In the genomic region with DNA sequence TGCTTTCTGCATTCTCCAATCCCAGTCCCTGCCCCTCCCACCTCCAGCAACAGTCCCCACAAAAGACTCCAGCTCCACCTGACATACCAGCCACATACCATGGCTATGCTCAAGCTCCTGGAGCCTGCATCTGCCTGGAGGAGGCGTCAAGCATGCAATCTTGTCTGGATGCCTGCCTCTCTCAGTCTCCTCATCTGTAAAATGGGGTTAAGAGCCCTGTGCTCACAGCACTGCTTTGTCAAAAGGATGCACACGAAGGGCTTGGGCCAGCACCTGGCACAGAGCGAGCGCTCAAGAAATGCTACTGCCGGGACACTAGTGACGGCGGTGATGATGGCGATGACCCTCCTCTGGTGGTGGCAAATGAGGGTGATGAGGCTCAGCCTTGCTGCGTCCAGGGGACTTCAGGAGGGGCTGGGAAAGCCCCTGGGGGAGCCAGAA, we compare ENCODE assay signal across 31 cellular contexts.
DNase-seq lines count a peak whose midpoint lies in the region; ATAC-seq, FAIRE-seq and TF ChIP-seq lines count a peak whose summit lies in the region.
"Had no signal": no experiment of that assay in that cellular context is flagged by ENCODE, and none has a peak within 500 bp of the region (broad histone marks: within the 10 kb centered on the region; RNA-seq: fewer than 3 reads in every experiment).

No MANE protein-coding gene starts in this region.

- POLR2A ChIA-PET in HepG2 (lab: Yijun Ruan, JAX), result no interaction called here

- H3K27me3 ChIP-seq in HepG2 (ENCODE audit: control insufficient read depth in 1 of 2, insufficient read depth in 2 of 2, low read length in 2 of 2) (peaks cover 4 to 19% of the 10 kb centered on the region in 2 experiments; a peak in 4 of 5 replicates), right lobe of liver (no peaks in the 10 kb centered on the region), neuronal stem cell (ENCODE audit: control insufficient read depth in 3 of 3, insufficient read depth in 3 of 3, low read depth in 1 of 3, low read length in 3 of 3) (peaks cover 0 to 11% (median 10%) of the 10 kb centered on the region in 3 experiments)
- H3K27me3 ChIP-seq: ascending aorta, colonic mucosa, upper lobe of right lung had no signal

- no peak overlapping the region for H2BK120ac ChIP-seq in neuronal stem cell (ENCODE audit: low read depth, low read length)

- H2BK12ac ChIP-seq in neuronal stem cell (ENCODE audit: low read length), result no peak overlapping the region

- 74% methylated on average over 9 of the region's 9 CpGs for WGBS in HepG2 (ENCODE audit: low lambda C conversion rate)
- 94% methylated on average over 3 of the region's 9 CpGs for WGBS in right lobe of liver (ENCODE audit: insufficient coverage, low coverage, low lambda C conversion rate, missing lambda C conversion rate)
- no CpG with 5 or more reads among the region's 9 CpGs for WGBS in neuronal stem cell (ENCODE audit: extremely low coverage in 2 of 2, insufficient read length in 2 of 2, insufficient replicate concordance in 1 of 2), 2 donors

- H3K9ac ChIP-seq in HepG2 (ENCODE audit: insufficient read depth, low read depth, low read length) (no peak overlapping the region), neuronal stem cell (ENCODE audit: low read depth, low read length, poor library complexity) (no peak overlapping the region)

- peak overlapping the region; percentile 27 for H3K18ac ChIP-seq in neuronal stem cell (ENCODE audit: low read length)

- H3K4me3 ChIP-seq in HepG2 (replicated peaks in 1 of 3; ENCODE audit: insufficient read depth in 1 of 3, low read depth in 2 of 3, low read length in 3 of 3) (no peak overlapping the region), right lobe of liver (no peak overlapping the region), neuronal stem cell (ENCODE audit: low read length in 2 of 2) (peak overlapping the region in 1 of 2 donors; percentile 28)
- H3K4me3 ChIP-seq: A549, ascending aorta, colonic mucosa, psoas muscle, upper lobe of right lung had no signal

- H3K14ac ChIP-seq in neuronal stem cell (ENCODE audit: low read length), result no peak overlapping the region

- H3K27ac ChIP-seq in HepG2 (ENCODE audit: extremely low read length, insufficient read depth, low read length) (no peak overlapping the region), right lobe of liver (no peak overlapping the region), neuronal stem cell (replicated peaks; ENCODE audit: low read length) (no peak overlapping the region)
- H3K27ac ChIP-seq: ascending aorta, colonic mucosa, psoas muscle, upper lobe of right lung had no signal

- CTCF ChIA-PET in HepG2 (lab: Yijun Ruan, JAX; ENCODE audit: low intra/inter-chr PET ratio, low total read pairs), result no interaction called here

- H2AFZ ChIP-seq in HepG2 (ENCODE audit: low read length), result no peak overlapping the region
- no peak overlapping the region for H2AFZ ChIP-seq in neuronal stem cell (ENCODE audit: low read length)

- FAIRE-seq in HepG2 (lab: Jason Lieb, UNC), result no peak
- no peak for FAIRE-seq in GM19239 (lab: Jason Lieb, UNC)
- FAIRE-seq: A549, HTR-8/SVneo, islet of Langerhans had no signal

- H4K8ac ChIP-seq in neuronal stem cell (ENCODE audit: low read depth, low read length), result no peak overlapping the region

- no peak overlapping the region for H4K91ac ChIP-seq in neuronal stem cell (ENCODE audit: low read depth, low read length, poor library complexity)

- no peak overlapping the region for H3K23ac ChIP-seq in neuronal stem cell (ENCODE audit: low read depth, low read length, poor library complexity)

- no peak overlapping the region for H2BK5ac ChIP-seq in neuronal stem cell (ENCODE audit: low read length)

- peaks cover 11% of the 10 kb centered on the region; the same call in 1 of the 2 replicates for H3K4me1 ChIP-seq in HepG2 (ENCODE audit: insufficient read depth, low read length)
- peaks cover 0 to 10% (median 6%) of the 10 kb centered on the region in 4 donors for H3K4me1 ChIP-seq in right lobe of liver
- H3K4me1 ChIP-seq in neuronal stem cell (ENCODE audit: control insufficient read depth in 2 of 2, insufficient read depth in 1 of 2, low read depth in 1 of 2, low read length in 2 of 2), result peaks cover 11 to 16% of the 10 kb centered on the region in 2 donors

- no peaks in the 10 kb centered on the region for H4K20me1 ChIP-seq in HepG2 (ENCODE audit: insufficient read depth, low read length)

- intact Hi-C loops in HepG2 (cut with micrococcal nuclease; ENCODE audit: unreplicated experiment), result no loop called here
- intact Hi-C loops in right lobe of liver (cut with DNase I), result no loop called here

- H2AK5ac ChIP-seq in neuronal stem cell (ENCODE audit: low read depth, low read length), result peak overlapping the region; percentile 9

- no TSS peak for BruUV-seq in HepG2 (replicated peaks; lab: Mats Ljungman, UMichigan)

- ATAC-seq in HepG2 (no peak), right lobe of liver (no peak), HG02798 (IDR thresholded peaks at IDR 0.05; ENCODE audit: poor library complexity, unreplicated experiment) (no peak), GM18868 (IDR thresholded peaks at IDR 0.05; ENCODE audit: unreplicated experiment) (no peak)
- ATAC-seq: A549; activated T-helper 17 cell treated with anti-CD3 and anti-CD28 coated beads, Interleukin-2, amount 50 U/mL, for 72 hours; naive thymus-derived CD4-positive, alpha-beta T cell; PC-3; psoas muscle; upper lobe of right lung had no signal

- peak overlapping the region; percentile 72 for H2BK15ac ChIP-seq in neuronal stem cell (ENCODE audit: low read length)

- TF ChIP-seq CTCF in HepG2 (CRISPR knock-in tag; IDR thresholded peaks at IDR 0.05), result no peak
- TF ChIP-seq CTCF in right lobe of liver (IDR thresholded peaks at IDR 0.05), result no peak

- no peak overlapping the region for H3K4ac ChIP-seq in neuronal stem cell (ENCODE audit: low read length)

- TF ChIP-seq EP300 in HepG2 (IDR thresholded peaks at IDR 0.05; ENCODE audit: low read depth in 2 of 2, low read length in 2 of 2), result no peak
- no peak for TF ChIP-seq EP300 in HepG2 (CRISPR knock-in tag; IDR thresholded peaks at IDR 0.05; ENCODE audit: borderline replicate concordance)

- TF ChIP-seq POLR2A in HepG2 (IDR thresholded peaks at IDR 0.05; ENCODE audit: insufficient read depth in 1 of 2, low read depth in 2 of 2, low read length in 2 of 2) (no peak), right lobe of liver (IDR thresholded peaks at IDR 0.05) (no peak)

- in situ Hi-C loops in HepG2 (cut with HindIII; ENCODE audit: extremely low pct_ligation_motif_present, low pct_unique_long_range_greater_than_20kb), result no loop called here

- H3K9me3 ChIP-seq in HepG2 (ENCODE audit: low read length), result no peaks in the 10 kb centered on the region
- no peaks in the 10 kb centered on the region for H3K9me3 ChIP-seq in right lobe of liver
- H3K9me3 ChIP-seq in neuronal stem cell (replicated peaks in 1 of 2; ENCODE audit: control insufficient read depth in 2 of 2, insufficient read depth in 1 of 2, low read depth in 1 of 2, low read length in 2 of 2), result peaks cover 2 to 3% of the 10 kb centered on the region in 2 donors
- H3K9me3 ChIP-seq: A549, ascending aorta, colonic mucosa, psoas muscle, upper lobe of right lung had no signal

- no peaks in the 10 kb centered on the region for H3K36me3 ChIP-seq in HepG2 (replicated peaks in 1 of 2; ENCODE audit: control insufficient read depth in 1 of 2, insufficient read depth in 2 of 2, low read length in 2 of 2)
- H3K36me3 ChIP-seq in right lobe of liver, result no peaks in the 10 kb centered on the region
- H3K36me3 ChIP-seq in neuronal stem cell (replicated peaks in 1 of 2; ENCODE audit: control insufficient read depth in 2 of 2, insufficient read depth in 2 of 2, low read length in 2 of 2), result no peaks in the 10 kb centered on the region
- H3K36me3 ChIP-seq: ascending aorta, colonic mucosa, upper lobe of right lung had no signal

- DNase-seq in HepG2 (ENCODE audit: low spot score) (no peak), right lobe of liver (no peak), ecto neural progenitor cell (ENCODE audit: low spot score) (peak; percentile 44), neuronal stem cell (ENCODE audit: low spot score) (no peak), activated gamma-delta T cell (lab: John Stamatoyannopoulos, UW) (no peak), GM19239 (ENCODE audit: insufficient read length, low spot score) (no peak)
- DNase-seq: activated CD4-positive, alpha-beta memory T cell treated with anti-CD3 and anti-CD28 coated beads, Interleukin-2, amount 10 ng/mL, durations not matched to agents 7 days and 5 days; activated CD8-positive, alpha-beta memory T cell treated with anti-CD3 and anti-CD28 coated beads, Interleukin-2, amount 50 U/mL, for 48 hours; AML-193; CD4-positive, alpha-beta T cell; colonic mucosa; effector CD8-positive, alpha-beta T cell; Karpas-422; naive thymus-derived CD4-positive, alpha-beta T cell; NCI-H1436; NCI-H2081 treated with DMSO at 0.1 percent for 48 hours; NCI-H2227 treated with DMSO at 0.1 percent for 48 hours; NCI-H526; NK-92 treated with Interleukin-12 subunit alpha and Interleukin-12 subunit beta, amount 100 ng/mL, for 24 hours; PC-3; stimulated activated CD4-positive, alpha-beta T cell treated with anti-CD3 and anti-CD28 coated beads, Interleukin-4, amount 100 ng/mL, for 24 hours; T-helper 2 cell; upper lobe of right lung had no signal

- no peak for TF ChIP-seq RAD21 in HepG2 (CRISPR knock-in tag; IDR thresholded peaks at IDR 0.05)

- H3K79me1 ChIP-seq in neuronal stem cell (ENCODE audit: low read depth, low read length), result no peaks in the 10 kb centered on the region

- H3K79me2 ChIP-seq in HepG2 (ENCODE audit: insufficient read depth, low read length), result no peaks in the 10 kb centered on the region

- H3K4me2 ChIP-seq in HepG2 (ENCODE audit: low read depth, low read length) (no peak overlapping the region), neuronal stem cell (ENCODE audit: insufficient read depth, low read length, poor library complexity, severe bottlenecking) (no peak overlapping the region)
- H3K4me2 ChIP-seq: A549 had no signal

TF ChIP-seq in HepG2, 621 proteins besides CTCF, POLR2A, EP300 and RAD21 (continues in another document):
- TF ChIP-seq RNF2 (conservative IDR thresholded peaks at IDR 0.05; ENCODE audit: low read depth) (no peak), NBN (conservative IDR thresholded peaks at IDR 0.05) (no peak), TEAD3 (CRISPR knock-in tag; optimal IDR thresholded peaks at IDR 0.05; ENCODE audit: borderline replicate concordance) (peak; percentile 33), ZC3H13 (CRISPR knock-in tag; IDR thresholded peaks at IDR 0.05) (no peak)
